Comparison of ENCODE assay signal across 18 cellular contexts in the genomic region with DNA sequence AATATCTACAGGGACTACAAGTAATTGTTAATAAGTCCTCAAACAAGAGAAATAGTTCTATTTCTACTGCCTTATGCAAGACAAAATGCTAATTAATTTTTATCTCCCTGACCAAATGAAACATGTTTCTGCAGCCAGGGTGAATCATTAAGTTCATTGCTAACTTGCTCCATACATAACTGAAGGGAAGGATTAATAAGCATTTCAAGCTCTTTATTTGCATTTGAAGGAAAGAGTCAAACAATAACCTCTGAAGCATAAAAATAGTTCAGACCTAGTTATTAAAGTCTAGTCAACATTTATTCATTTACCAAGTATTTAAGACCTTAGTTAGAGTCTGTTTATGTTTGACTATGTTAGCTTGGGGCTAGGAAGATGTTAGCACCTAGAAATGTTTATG.
DNase-seq lines count a peak whose midpoint lies in the region; ATAC-seq and TF ChIP-seq lines count a peak whose summit lies in the region.
"Had no signal": no experiment of that assay in that cellular context is flagged by ENCODE, and none has a peak within 500 bp of the region (broad histone marks: within the 10 kb centered on the region; RNA-seq: fewer than 3 reads in every experiment).

No MANE protein-coding gene starts in this region.

- no peak overlapping the region for H3K4me3 Mint-ChIP-seq in mesothelial cell of epicardium
- H3K4me3 Mint-ChIP-seq: dendritic cell treated with granulocyte-macrophage colony-stimulating factor and Interleukin-4, amounts not matched to agents 40 ng/mL and 50 ng/mL, for 4 days; stimulated activated naive B cell treated with anti-CD40 and anti-IgM and Interleukin-4, amounts not matched to agents 10 μg/mL and 1 μg/mL and 100 μg/mL, for 72 hours had no signal

- H3F3A ChIP-seq in PC-3 (ENCODE audit: low read length, unreplicated experiment) = no peaks in the 10 kb centered on the region

- ATAC-seq in GM19395 (IDR thresholded peaks at IDR 0.05; ENCODE audit: unreplicated experiment) (peak; percentile 60), HG02840 (IDR thresholded peaks at IDR 0.05; ENCODE audit: low FRiP score, unreplicated experiment) (peak; percentile 47), PC-3 (peak; percentile 70), GM21360 (IDR thresholded peaks at IDR 0.05; ENCODE audit: unreplicated experiment) (no peak)
- ATAC-seq: left lobe of liver; stimulated activated naive B cell treated with anti-CD40 and anti-IgM and Interleukin-4, amounts not matched to agents 10 μg/mL and 1 μg/mL and 100 μg/mL, for 72 hours had no signal

- H3K79me2 ChIP-seq in PC-3 (ENCODE audit: low read length) = no peaks in the 10 kb centered on the region
- H3K79me2 ChIP-seq: hepatocyte, parathyroid adenoma had no signal

- TF ChIP-seq CTCF in PC-3 (conservative IDR thresholded peaks at IDR 0.05; ENCODE audit: low read depth, low read length) (no peak), mesothelial cell of epicardium (IDR thresholded peaks at IDR 0.05; ENCODE audit: unreplicated experiment) (no peak)

- no peaks in the 10 kb centered on the region for H3K4me1 ChIP-seq in PC-3 (ENCODE audit: insufficient read depth, low read length)
- H3K4me1 ChIP-seq: parathyroid adenoma had no signal

- BruUV-seq in PC-3 (replicated peaks; lab: Mats Ljungman, UMichigan) = no TSS peak

- H3K4me1 Mint-ChIP-seq in mesothelial cell of epicardium = peaks cover 28% of the 10 kb centered on the region

- H3K27ac ChIP-seq in PC-3 (ENCODE audit: low read length) = no peak overlapping the region
- H3K27ac ChIP-seq: hepatocyte, parathyroid adenoma had no signal

- H3K9ac ChIP-seq in PC-3 (ENCODE audit: low read length) = no peak overlapping the region
- H3K9ac ChIP-seq: parathyroid adenoma had no signal

- H3K36me3 Mint-ChIP-seq in mesothelial cell of epicardium = peaks cover 18% of the 10 kb centered on the region

- no peak overlapping the region for H2AFZ ChIP-seq in PC-3 (ENCODE audit: low read length)
- H2AFZ ChIP-seq: hepatocyte, parathyroid adenoma had no signal

- H3K9me2 ChIP-seq in PC-3 (replicated peaks; ENCODE audit: low read length) = no peaks in the 10 kb centered on the region

- H3K4me2 ChIP-seq in PC-3 (ENCODE audit: low read length) = no peak overlapping the region
- H3K4me2 ChIP-seq: hepatocyte, smooth muscle cell had no signal

- H3K9me3 Mint-ChIP-seq in mesothelial cell of epicardium = no peaks in the 10 kb centered on the region
- H3K9me3 Mint-ChIP-seq: dendritic cell treated with granulocyte-macrophage colony-stimulating factor and Interleukin-4, amounts not matched to agents 40 ng/mL and 50 ng/mL, for 4 days; stimulated activated naive B cell treated with anti-CD40 and anti-IgM and Interleukin-4, amounts not matched to agents 10 μg/mL and 1 μg/mL and 100 μg/mL, for 72 hours had no signal

- no peaks in the 10 kb centered on the region for H4K20me1 ChIP-seq in PC-3 (ENCODE audit: low read length)

- H3K27me3 Mint-ChIP-seq in mesothelial cell of epicardium (ENCODE audit: low read depth) = no peaks in the 10 kb centered on the region
- H3K27me3 Mint-ChIP-seq: dendritic cell treated with granulocyte-macrophage colony-stimulating factor and Interleukin-4, amounts not matched to agents 40 ng/mL and 50 ng/mL, for 4 days; stimulated activated naive B cell treated with anti-CD40 and anti-IgM and Interleukin-4, amounts not matched to agents 10 μg/mL and 1 μg/mL and 100 μg/mL, for 72 hours had no signal

- DNase-seq in PC-3 = peak; percentile 7
- DNase-seq in mesothelial cell of epicardium (ENCODE audit: low spot score in 2 of 2, unreplicated experiment in 2 of 2) = no peak
- no peak for DNase-seq in effector CD8-positive, alpha-beta T cell (lab: John Stamatoyannopoulos, UW)
- no peak for DNase-seq in SKM-1 treated with dmso at 0.1 percent for 144 hours (lab: John Stamatoyannopoulos, UW; ENCODE audit: unreplicated experiment)
- DNase-seq in NCI-H524 (lab: John Stamatoyannopoulos, UW) = no peak
- DNase-seq: activated CD4-positive, CD25-positive, alpha-beta regulatory T cell; activated naive CD4-positive, alpha-beta T cell; MV-4-11; NCI-H2081 treated with DMSO at 0.1 percent for 48 hours; stimulated activated naive B cell treated with anti-CD40 and anti-IgM and Interleukin-4, amounts not matched to agents 10 μg/mL and 1 μg/mL and 100 μg/mL, for 72 hours had no signal

- no peaks in the 10 kb centered on the region for H3K27me3 ChIP-seq in PC-3 (ENCODE audit: low read length)
- H3K27me3 ChIP-seq: hepatocyte had no signal

- intact Hi-C loops in PC-3 (cut with micrococcal nuclease) = loop anchor here (1.0 to 10.0 kb wide), 4 partner anchors 17 to 422 kb away; no protein-coding TSS in a partner anchor

- no peaks in the 10 kb centered on the region for H3K36me3 ChIP-seq in PC-3 (ENCODE audit: low read depth, low read length)

- CTCF ChIA-PET in PC-3 (lab: Charles Lee) = no interaction called here

- H3K9me3 ChIP-seq in PC-3 (ENCODE audit: low read length) = no peaks in the 10 kb centered on the region

- H3K4me3 ChIP-seq in PC-3 (ENCODE audit: low read length) = no peak overlapping the region
- H3K4me3 ChIP-seq: hepatocyte, smooth muscle cell had no signal

- peak overlapping the region; percentile 30 for H3K27ac Mint-ChIP-seq in mesothelial cell of epicardium
- H3K27ac Mint-ChIP-seq: dendritic cell treated with granulocyte-macrophage colony-stimulating factor and Interleukin-4, amounts not matched to agents 40 ng/mL and 50 ng/mL, for 4 days; stimulated activated naive B cell treated with anti-CD40 and anti-IgM and Interleukin-4, amounts not matched to agents 10 μg/mL and 1 μg/mL and 100 μg/mL, for 72 hours had no signal

- POLR2A ChIA-PET in PC-3 (lab: Charles Lee; ENCODE audit: unreplicated experiment) = no interaction called here
